In genomic region chr15:56916825-56917477, GRCh38 we compare ENCODE assay signal across 8 cellular contexts. TPM values are rescaled to one million over a fixed set of nuclear protein-coding genes. Genes with fewer than 3 reads are reported as not detected.
DNase-seq lines count a peak whose midpoint lies in the region; ATAC-seq and TF ChIP-seq lines count a peak whose summit lies in the region.

No MANE protein-coding gene starts in this region.

- H3K9me3 ChIP-seq in adipocyte (ENCODE audit: control insufficient read depth, low read length) (no peaks in the 10 kb centered on the region), left lung (no peaks in the 10 kb centered on the region), thyroid gland (no peaks in the 10 kb centered on the region), HAP-1 (peaks cover 8% of the 10 kb centered on the region; the same call in 1 of the 2 replicates)

- no peak for DNase-seq in activated CD4-positive, alpha-beta T cell treated with anti-CD3 and anti-CD28 coated beads, Interleukin-2, amount 10 ng/mL, durations not matched to agents 24 days and 14 days
- DNase-seq in activated CD4-positive, alpha-beta T cell treated with anti-CD3 and anti-CD28 coated beads, Interleukin-2, amount 50 U/mL, for 48 hours, result no peak
- no peak for DNase-seq in adipocyte (ENCODE audit: low read depth)
- DNase-seq in left lung, result no peak
- no peak for DNase-seq in thyroid gland
- DNase-seq in HAP-1 (ENCODE audit: low spot score in 2 of 2), result no peak
- no peak for DNase-seq in GM10248 (ENCODE audit: extremely low spot score)

- H3K27me3 ChIP-seq in adipocyte (replicated peaks; ENCODE audit: control insufficient read depth, insufficient read depth, low read length), result no peaks in the 10 kb centered on the region
- no peaks in the 10 kb centered on the region for H3K27me3 ChIP-seq in left lung
- no peaks in the 10 kb centered on the region for H3K27me3 ChIP-seq in thyroid gland
- H3K27me3 ChIP-seq in HAP-1 (ENCODE audit: low read depth), result no peaks in the 10 kb centered on the region

- no peaks in the 10 kb centered on the region for H3K27me3 Mint-ChIP-seq in activated CD4-positive, alpha-beta T cell treated with anti-CD3 and anti-CD28 coated beads, Interleukin-2, amount 10 ng/mL, durations not matched to agents 24 days and 14 days

- peaks cover 4% of the 10 kb centered on the region for H3K9me3 Mint-ChIP-seq in activated CD4-positive, alpha-beta T cell treated with anti-CD3 and anti-CD28 coated beads, Interleukin-2, amount 10 ng/mL, durations not matched to agents 24 days and 14 days

- H3K4me3 ChIP-seq in adipocyte (ENCODE audit: low read length) (peak overlapping the region; percentile 98), left lung (peak overlapping the region in 1 of 2 donors; percentile 78), thyroid gland (replicated peaks in 1 of 3) (peak overlapping the region in 1 of 3 donors; percentile 98), HAP-1 (no peak overlapping the region; the same call in 1 of the 2 replicates)

- POLR2A ChIA-PET in GM10248 (lab: Yijun Ruan, JAX), result no interaction called here

- peak overlapping the region; percentile 97 for H3K9ac ChIP-seq in adipocyte (ENCODE audit: low read length)

- ATAC-seq in left lung (no peak), HG02885 (IDR thresholded peaks at IDR 0.05; ENCODE audit: poor library complexity, unreplicated experiment) (no peak)

- TF ChIP-seq CTCF in left lung (IDR thresholded peaks at IDR 0.05), result no peak
- TF ChIP-seq CTCF in thyroid gland (IDR thresholded peaks at IDR 0.05), result no peak
- TF ChIP-seq CTCF in GM10248 (IDR thresholded peaks at IDR 0.05; ENCODE audit: control extremely low read depth, extremely low read depth, low read depth, missing control alignments), result no peak

- CTCF ChIA-PET in GM10248 (lab: Yijun Ruan, JAX), result interaction anchor here (1.3 to 1.4 kb wide), 2 partner anchors 10 to 205 kb away, joined by 3 to 5 read pairs; no protein-coding TSS in a partner anchor

- H3K4me1 Mint-ChIP-seq in activated CD4-positive, alpha-beta T cell treated with anti-CD3 and anti-CD28 coated beads, Interleukin-2, amount 10 ng/mL, durations not matched to agents 24 days and 14 days, result peaks cover 23% of the 10 kb centered on the region

- peaks cover 22% of the 10 kb centered on the region for H3K4me1 ChIP-seq in adipocyte (ENCODE audit: control insufficient read depth, insufficient read depth, low read length)
- peaks cover 10 to 33% of the 10 kb centered on the region in 2 donors for H3K4me1 ChIP-seq in left lung
- H3K4me1 ChIP-seq in thyroid gland, result peaks cover 0 to 19% of the 10 kb centered on the region in 2 donors
- peaks cover 31% of the 10 kb centered on the region for H3K4me1 ChIP-seq in HAP-1

- no peak for TF ChIP-seq POLR2A in thyroid gland (IDR thresholded peaks at IDR 0.05)

- peaks cover 15% of the 10 kb centered on the region for H3K36me3 Mint-ChIP-seq in activated CD4-positive, alpha-beta T cell treated with anti-CD3 and anti-CD28 coated beads, Interleukin-2, amount 10 ng/mL, durations not matched to agents 24 days and 14 days (ENCODE audit: low read depth)

- intact Hi-C loops in activated CD4-positive, alpha-beta T cell treated with anti-CD3 and anti-CD28 coated beads, Interleukin-2, amount 10 ng/mL, durations not matched to agents 24 days and 14 days (cut with micrococcal nuclease), result loop anchor here (5.0 kb wide), 2 partner anchors 70 to 215 kb away; no protein-coding TSS in a partner anchor
- intact Hi-C loops in left lung (cut with DNase I) (no loop called here), thyroid gland (cut with DNase I) (loop anchor here (10.0 kb wide), 1 partner anchor 388 kb away; no protein-coding TSS in a partner anchor)

- in situ Hi-C loops in HAP-1 (cut with MboI; ENCODE audit: low sequenced_read_pairs), result no loop called here

- H3K4me3 Mint-ChIP-seq in activated CD4-positive, alpha-beta T cell treated with anti-CD3 and anti-CD28 coated beads, Interleukin-2, amount 10 ng/mL, durations not matched to agents 24 days and 14 days, result peak overlapping the region; percentile 95

- WGBS in thyroid gland, 2 donors, result 98 to 99% methylated on average over 8 of the region's 8 CpGs

- H3K27ac Mint-ChIP-seq in activated CD4-positive, alpha-beta T cell treated with anti-CD3 and anti-CD28 coated beads, Interleukin-2, amount 10 ng/mL, durations not matched to agents 24 days and 14 days, result no peak overlapping the region

- H3K27ac ChIP-seq in left lung (peak overlapping the region; percentile 94 to 96), thyroid gland (peak overlapping the region in 2 of 3 donors; percentile 90 to 95)

- peaks cover 8% of the 10 kb centered on the region for H3K36me3 ChIP-seq in adipocyte (ENCODE audit: control insufficient read depth, insufficient read depth, low read length, severe bottlenecking)
- H3K36me3 ChIP-seq in left lung, result peaks cover 0 to 6% of the 10 kb centered on the region in 2 donors
- H3K36me3 ChIP-seq in thyroid gland, result no peaks in the 10 kb centered on the region
- H3K36me3 ChIP-seq in HAP-1 (replicated peaks), result peaks cover 7% of the 10 kb centered on the region; the same call in 1 of the 2 replicates

RNA-seq across cellular contexts. Expression of gene TCF12, which starts 1.5 kb away (rescaled TPM):
- 78.6 and 89.1 TPM in 2 replicates for total RNA-seq in activated CD4-positive, alpha-beta T cell treated with anti-CD3 and anti-CD28 coated beads, Interleukin-2, amount 10 ng/mL, durations not matched to agents 24 days and 14 days
- total RNA-seq in left lung (100 to 1,000 TPM; 106 to 116 TPM), thyroid gland (100 to 1,000 TPM in 2 of 4 donors, 10 to 100 TPM in 2; 54.8 to 156 (median 108) TPM)

Comparison
In these comparisons a context has a peak if more than half of its experiments do, and no peak if none do; other contexts are left out.
1. intact Hi-C loops: an anchor here in activated CD4-positive, alpha-beta T cell treated with anti-CD3 and anti-CD28 coated beads, Interleukin-2, amount 10 ng/mL, durations not matched to agents 24 days and 14 days (5.0 kb wide) and thyroid gland (10.0 kb wide); none called in left lung.